Comparison of ENCODE assay signal across 8 cellular contexts in the genomic region with DNA sequence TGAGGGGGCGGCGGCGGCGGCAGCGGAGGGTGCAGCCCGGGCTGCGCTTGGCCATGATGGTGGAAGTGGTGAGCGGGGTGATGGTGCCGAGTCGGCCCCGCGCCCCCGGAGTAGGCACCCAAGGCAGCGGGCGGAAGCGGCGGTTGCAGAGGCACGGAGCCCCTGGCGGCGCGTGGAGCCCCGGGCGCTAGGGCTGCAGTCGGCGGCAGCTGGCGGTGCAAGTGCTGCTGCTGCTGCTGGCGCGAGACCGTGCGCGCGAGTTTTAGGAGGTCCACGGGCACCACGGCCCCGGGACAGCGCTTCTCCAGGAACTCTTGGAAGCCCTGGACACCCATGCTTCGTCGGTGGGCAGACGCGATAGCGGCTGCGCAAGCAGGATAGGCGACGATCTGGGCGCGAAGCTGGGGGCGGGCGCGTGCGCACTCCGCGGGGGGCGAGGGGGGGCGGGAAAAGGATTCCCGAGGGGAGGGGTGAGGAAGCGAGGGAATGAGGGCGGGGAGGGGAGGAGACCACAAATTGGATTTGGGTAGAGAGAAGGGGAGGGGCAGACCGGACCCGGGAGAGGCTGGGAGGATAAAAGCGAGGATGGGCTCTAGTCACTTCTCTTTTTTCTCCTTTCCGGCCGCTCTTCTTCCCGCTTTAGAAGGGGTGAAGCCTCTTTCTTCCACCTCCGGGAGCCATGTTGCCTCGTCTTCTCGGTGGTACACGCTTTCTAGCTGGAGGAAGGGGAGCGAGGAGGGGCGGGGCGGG. TPM values are rescaled to one million over a fixed set of nuclear protein-coding genes. Genes with fewer than 3 reads are reported as not detected.
A peak's percentile ranks its signal among the peaks of the same experiment; 100 is the strongest.
DNase-seq lines count a peak whose midpoint lies in the region; ATAC-seq and TF ChIP-seq lines count a peak whose summit lies in the region.

A gene with protein sequence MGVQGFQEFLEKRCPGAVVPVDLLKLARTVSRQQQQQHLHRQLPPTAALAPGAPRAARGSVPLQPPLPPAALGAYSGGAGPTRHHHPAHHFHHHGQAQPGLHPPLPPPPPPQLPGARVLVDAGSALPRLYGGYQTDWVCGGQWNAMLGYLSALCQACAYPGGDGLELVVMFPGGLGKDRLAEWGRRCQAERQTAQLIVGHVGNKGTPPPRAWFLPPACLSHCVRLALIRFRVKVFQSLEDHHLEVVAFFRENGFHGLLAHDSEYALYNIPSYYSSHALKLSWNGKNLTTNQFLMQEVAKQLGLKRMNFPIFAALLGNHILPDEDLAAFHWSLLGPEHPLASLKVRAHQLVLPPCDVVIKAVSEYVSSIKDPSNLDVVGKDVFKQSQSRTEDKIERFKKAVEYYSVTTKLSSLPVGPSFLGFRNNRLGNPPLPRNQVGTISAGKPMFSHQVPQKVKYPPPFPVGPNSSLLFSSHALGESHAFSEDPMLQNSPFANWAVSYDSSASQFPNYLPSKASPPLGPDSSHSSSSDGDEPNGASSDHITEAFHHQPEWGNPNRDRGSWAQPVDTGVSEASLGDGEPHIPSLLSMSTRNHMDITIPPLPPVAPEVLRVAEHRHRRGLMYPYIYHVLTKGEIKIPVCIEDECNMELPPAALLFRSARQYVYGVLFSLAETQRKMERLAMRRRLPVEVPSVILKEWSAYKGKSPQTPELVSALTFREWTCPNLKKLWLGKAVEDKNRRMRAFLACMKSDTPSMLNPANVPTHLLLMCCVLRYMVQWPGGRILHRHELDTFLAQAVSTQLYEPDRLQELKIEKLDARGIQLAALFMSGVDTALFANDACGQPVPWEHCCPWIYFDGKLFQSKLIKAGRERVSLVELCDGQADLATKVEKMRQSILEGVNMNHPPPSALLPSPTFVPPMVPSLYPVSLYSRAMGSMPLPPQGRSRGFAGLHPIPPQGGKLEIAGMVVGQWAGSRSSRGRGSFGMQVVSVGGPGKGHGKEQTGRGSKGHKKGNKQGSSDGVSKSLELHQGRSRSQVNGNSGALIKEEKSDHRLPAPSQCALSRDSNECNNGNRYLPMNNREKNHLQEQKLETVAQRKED (minus strand): TSS at position 391 of the 750 bp plus-strand sequence. CDS start 56 bp downstream, at position 335.

- peak within 1 kb of the TSS; percentile 94 for H3K4me3 Mint-ChIP-seq in activated naive CD8-positive, alpha-beta T cell
- H3K4me3 Mint-ChIP-seq in osteocyte (ENCODE audit: unreplicated experiment) = peak within 1 kb of the TSS; percentile 77

- H3K27me3 Mint-ChIP-seq in activated naive CD8-positive, alpha-beta T cell = no peaks in the 10 kb centered on the region
- no peaks in the 10 kb centered on the region for H3K27me3 Mint-ChIP-seq in osteocyte (ENCODE audit: unreplicated experiment)

- intact Hi-C loops in head of caudate nucleus (cut with DNase I) = loop anchor here (5.0 kb wide), 1 partner anchor 141 kb away; the partner anchor contains the start of gene PHF8

- peak; percentile 76 for DNase-seq in ELR (ENCODE audit: low read depth)
- peak; percentile 58 for DNase-seq in HCEC 1CT
- DNase-seq in NB4 (ENCODE audit: low read depth) = peak; percentile 89
- peak; percentile 51 for DNase-seq in SKM-1 (lab: John Stamatoyannopoulos, UW; ENCODE audit: unreplicated experiment)
- DNase-seq in head of caudate nucleus = peak; percentile 12 to 85 (median 68)
- DNase-seq in osteocyte (ENCODE audit: extremely low spot score, unreplicated experiment) = peak; percentile 86
- peak; percentile 2 for DNase-seq in thoracic aorta (ENCODE audit: low spot score)

- no peaks in the 10 kb centered on the region for H3K9me3 Mint-ChIP-seq in activated naive CD8-positive, alpha-beta T cell (ENCODE audit: low read depth)
- H3K9me3 Mint-ChIP-seq in osteocyte (ENCODE audit: unreplicated experiment) = peaks cover 3% of the 10 kb centered on the region

- peak; percentile 79 for ATAC-seq in thoracic aorta (ENCODE audit: insufficient number of reproducible peaks, low FRiP score, low read depth)

- H3K9me3 ChIP-seq in thoracic aorta = no peaks in the 10 kb centered on the region

- peaks cover 40% of the 10 kb centered on the region for H3K4me1 Mint-ChIP-seq in activated naive CD8-positive, alpha-beta T cell (ENCODE audit: low read depth)
- H3K4me1 Mint-ChIP-seq in osteocyte (ENCODE audit: unreplicated experiment) = peaks cover 35% of the 10 kb centered on the region

- H3K27ac ChIP-seq in thoracic aorta = peak within 1 kb of the TSS; percentile 79 to 91

- H3K36me3 Mint-ChIP-seq in activated naive CD8-positive, alpha-beta T cell = peaks cover 3% of the 10 kb centered on the region
- H3K36me3 Mint-ChIP-seq in osteocyte (ENCODE audit: unreplicated experiment) = no peaks in the 10 kb centered on the region

- H3K27me3 ChIP-seq in thoracic aorta (replicated peaks; ENCODE audit: insufficient read depth) = no peaks in the 10 kb centered on the region

- H3K36me3 ChIP-seq in thoracic aorta = no peaks in the 10 kb centered on the region

- H3K4me3 ChIP-seq in NB4 (ENCODE audit: low read depth, low read length) = peak within 1 kb of the TSS; percentile 97
- peak within 1 kb of the TSS; percentile 84 for H3K4me3 ChIP-seq in thoracic aorta

- TF ChIP-seq CTCF in NB4 (IDR thresholded peaks at IDR 0.05; ENCODE audit: low read depth, low read length) (no peak), osteocyte (IDR thresholded peaks at IDR 0.05) (no peak), thoracic aorta (IDR thresholded peaks at IDR 0.05) (no peak)

- TF ChIP-seq POLR2A in NB4 (IDR thresholded peaks at IDR 0.05; ENCODE audit: extremely low read depth, insufficient read length) = peak; percentile 75

- peaks cover 11 to 25% of the 10 kb centered on the region in 2 donors for H3K4me1 ChIP-seq in thoracic aorta (ENCODE audit: control insufficient read depth in 1 of 2, low read depth in 2 of 2)

- peak within 1 kb of the TSS; percentile 91 for H3K27ac Mint-ChIP-seq in activated naive CD8-positive, alpha-beta T cell
- peak within 1 kb of the TSS; percentile 87 for H3K27ac Mint-ChIP-seq in osteocyte (ENCODE audit: unreplicated experiment)

RNA-seq across cellular contexts. Expression of the gene that starts here (rescaled TPM):
- total RNA-seq in osteocyte (11.6 and 12.0 TPM in 2 replicates), thoracic aorta (10 to 100 TPM in 1 of 2 donors, 1 to 10 TPM in 1; 6.8 to 12.5 TPM)

Comparison
In these comparisons a context has a peak if more than half of its experiments do, and no peak if none do; other contexts are left out.
1. Peak in every context shown above with its lines: DNase-seq, ATAC-seq, H3K4me3 ChIP-seq and H3K27ac ChIP-seq.
2. DNase-seq: peak in every context shown above with its lines; median percentile 89 in NB4; 86 in osteocyte; 76 in ELR; 68 in head of caudate nucleus; 58 in HCEC 1CT; 51 in SKM-1; 2 in thoracic aorta.